8 cellular contexts compared by ENCODE assay signal in the genomic region with DNA sequence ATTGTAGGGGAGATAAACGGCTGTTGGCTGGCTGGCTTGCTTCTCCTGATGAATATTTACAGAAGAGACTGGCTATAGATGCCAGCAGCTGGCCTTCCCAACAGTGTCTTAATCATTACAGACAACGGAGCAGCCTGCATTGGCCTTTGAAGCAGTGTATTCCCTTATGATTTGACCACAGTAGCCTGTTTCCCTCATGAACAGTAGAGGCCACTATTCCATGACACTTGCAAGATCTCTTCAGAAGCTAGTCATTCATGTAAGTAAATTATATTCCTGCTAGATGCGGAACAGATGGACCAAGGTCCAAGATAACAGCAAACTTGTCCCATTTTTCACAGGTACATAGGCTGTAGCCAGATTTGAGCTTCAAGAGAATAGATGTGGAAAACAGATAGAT. TPM values are rescaled to one million over a fixed set of nuclear protein-coding genes. Genes with fewer than 3 reads are reported as not detected.
A peak's percentile ranks its signal among the peaks of the same experiment; 100 is the strongest.
DNase-seq lines count a peak whose midpoint lies in the region; ATAC-seq and TF ChIP-seq lines count a peak whose summit lies in the region.

No MANE protein-coding gene starts in this region.

- DNase-seq in AG04450 (ENCODE audit: low read depth, low spot score) (no peak), H4 (ENCODE audit: low spot score) (peak; percentile 54), SKM-1 treated with dmso at 0.1 percent for 144 hours (lab: John Stamatoyannopoulos, UW; ENCODE audit: unreplicated experiment) (peak; percentile 11), hepatic stellate cell (ENCODE audit: low spot score) (peak; percentile 11), DMS79 (lab: John Stamatoyannopoulos, UW) (no peak), iPS-NIHi11 (ENCODE audit: low spot score) (no peak)
- DNase-seq in stimulated activated CD8-positive, alpha-beta memory T cell treated with anti-CD3 and anti-CD28 coated beads, Interleukin-4, amount 100 ng/mL, for 48 hours = no peak

- peaks cover 2% of the 10 kb centered on the region for H3K27me3 ChIP-seq in AG04450 (ENCODE audit: control insufficient read depth, insufficient read depth, low read length)

- no peak overlapping the region for H3K27ac ChIP-seq in AG04450 (ENCODE audit: low read depth, low read length)

- POLR2A ChIA-PET in AG04450 (lab: Yijun Ruan, JAX) = no interaction called here

- TF ChIP-seq CTCF in AG04450 (IDR thresholded peaks at IDR 0.05; ENCODE audit: low read depth, low read length) = peak; percentile 68

- CTCF ChIA-PET in AG04450 (lab: Charles Lee) = interaction anchor here (0.5 to 2.5 kb wide), 11 partner anchors 9 to 681 kb away, joined by 3 to 14 read pairs (median 7); no protein-coding TSS in a partner anchor

- H3K9me3 ChIP-seq in AG04450 (ENCODE audit: control insufficient read depth, insufficient read depth, low read length) = no peaks in the 10 kb centered on the region; the same call in 1 of the 2 replicates

- no peak overlapping the region for H3K4me3 ChIP-seq in AG04450 (ENCODE audit: low read depth, low read length)

- ATAC-seq in HG03175 (IDR thresholded peaks at IDR 0.05; ENCODE audit: unreplicated experiment) = no peak

RNA-seq across cellular contexts. Expression of a gene that starts 47.3 kb away (rescaled TPM):
- not detected in 2 replicates for polyA plus RNA-seq in AG04450 (2011; rRNA removed)
- polyA minus RNA-seq in AG04450 (2011; rRNA and poly(A)+ RNA removed) = not detected in 2 replicates
- 0.10 TPM in 1 of 2 replicates, not detected in the other for total RNA-seq in H4 (2014; rRNA removed; shearing (Covaris generic))

Comparison
In these comparisons a context has a peak if more than half of its experiments do, and no peak if none do; other contexts are left out.
1. DNase-seq: peak in H4 (single experiment), SKM-1 treated with dmso at 0.1 percent for 144 hours (single experiment) and hepatic stellate cell (single experiment); none in AG04450 (single experiment), stimulated activated CD8-positive, alpha-beta memory T cell treated with anti-CD3 and anti-CD28 coated beads, Interleukin-4, amount 100 ng/mL, for 48 hours (single experiment), DMS79 (single experiment) and iPS-NIHi11 (single experiment).